ENCODE assay signal across 6 cellular contexts in the genomic region with DNA sequence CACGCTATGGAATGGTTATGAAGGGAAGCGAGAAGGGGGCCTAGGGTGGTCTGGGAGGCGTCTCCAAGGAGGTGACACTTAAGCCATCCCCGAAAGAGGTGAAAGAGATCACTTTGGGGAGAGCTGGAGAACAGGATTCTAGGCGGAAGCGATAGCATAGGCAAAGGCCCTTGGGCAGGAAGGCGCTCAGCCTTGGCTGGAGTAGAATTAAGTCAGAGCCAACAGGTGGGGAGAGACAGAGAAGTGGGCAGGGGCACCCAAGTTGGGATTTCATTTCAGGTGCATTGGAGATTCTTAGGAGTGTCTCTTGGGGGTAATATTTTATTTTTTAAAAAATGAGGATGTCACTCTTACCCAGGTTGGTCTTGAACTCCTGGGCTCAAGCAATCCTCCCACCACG. TPM values are rescaled to one million over a fixed set of nuclear protein-coding genes. Genes with fewer than 3 reads are reported as not detected.
A peak's percentile ranks its signal among the peaks of the same experiment; 100 is the strongest.
DNase-seq lines count a peak whose midpoint lies in the region; ATAC-seq and TF ChIP-seq lines count a peak whose summit lies in the region.

No MANE protein-coding gene starts in this region.

- no peaks in the 10 kb centered on the region for H3K9me3 ChIP-seq in suprapubic skin

- peaks cover 15% of the 10 kb centered on the region for H3K4me1 Mint-ChIP-seq in activated T-cell treated with anti-CD3 and anti-CD28 coated beads, Interleukin-2, amount 50 U/mL, for 4 hours (ENCODE audit: low read depth)

- H3K9me3 Mint-ChIP-seq in activated T-cell treated with anti-CD3 and anti-CD28 coated beads, Interleukin-2, amount 50 U/mL, for 4 hours, result no peaks in the 10 kb centered on the region

- H3K4me3 ChIP-seq in suprapubic skin, result no peak overlapping the region

- WGBS in suprapubic skin, result 44% methylated on average over 8 of the region's 8 CpGs

- peaks cover 31% of the 10 kb centered on the region for H3K36me3 ChIP-seq in suprapubic skin

- H3K27me3 Mint-ChIP-seq in activated T-cell treated with anti-CD3 and anti-CD28 coated beads, Interleukin-2, amount 50 U/mL, for 4 hours (ENCODE audit: low read depth), result no peaks in the 10 kb centered on the region

- H3K27ac ChIP-seq in epithelial cell of prostate, result peak overlapping the region; percentile 59
- peak overlapping the region; percentile 62 for H3K27ac ChIP-seq in suprapubic skin

- no peak for TF ChIP-seq POLR2A in suprapubic skin (IDR thresholded peaks at IDR 0.05)

- no peak for ATAC-seq in activated T-cell treated with anti-CD3 and anti-CD28 coated beads, Interleukin-2, amount 50 U/mL, for 4 hours

- H3K4me1 ChIP-seq in suprapubic skin, result peaks cover 27% of the 10 kb centered on the region

- H3K4me3 Mint-ChIP-seq in activated T-cell treated with anti-CD3 and anti-CD28 coated beads, Interleukin-2, amount 50 U/mL, for 4 hours, result peak overlapping the region; percentile 29

- H3K36me3 Mint-ChIP-seq in activated T-cell treated with anti-CD3 and anti-CD28 coated beads, Interleukin-2, amount 50 U/mL, for 4 hours (ENCODE audit: insufficient read depth), result peaks cover 14% of the 10 kb centered on the region

- TF ChIP-seq CTCF in suprapubic skin (IDR thresholded peaks at IDR 0.05), result no peak

- H3K27me3 ChIP-seq in suprapubic skin, result peaks cover 20% of the 10 kb centered on the region

- TF ChIP-seq EP300 in suprapubic skin (IDR thresholded peaks at IDR 0.05), result no peak

- no peak for DNase-seq in activated T-cell treated with anti-CD3 and anti-CD28 coated beads, Interleukin-2, amount 50 U/mL, for 4 hours
- DNase-seq in activated T-cell treated with anti-CD3 and anti-CD28 coated beads for 4 hours (no peak), epithelial cell of prostate (ENCODE audit: low read depth, low spot score) (no peak), suprapubic skin (ENCODE audit: low spot score in 2 of 2) (no peak), ecto neural progenitor cell (ENCODE audit: low spot score) (no peak), NCI-H1048 (lab: John Stamatoyannopoulos, UW) (no peak)

RNA-seq across cellular contexts. Expression of gene SNRPD2, which starts 9.6 kb away (rescaled TPM):
- total RNA-seq in activated T-cell treated with anti-CD3 and anti-CD28 coated beads, Interleukin-2, amount 50 U/mL, for 4 hours, result 100 to 1,000 TPM; 903 to 949 (median 911) TPM
- total RNA-seq in suprapubic skin, result 100 to 1,000 TPM in 3 of 4 donors, 10 to 100 TPM in 1; 80.9 to 160 (median 146) TPM

RNA-seq across cellular contexts. Expression of gene QPCTL, which starts 10.3 kb away (rescaled TPM):
- 10 to 100 TPM; 10.3 to 13.2 (median 12.3) TPM for total RNA-seq in activated T-cell treated with anti-CD3 and anti-CD28 coated beads, Interleukin-2, amount 50 U/mL, for 4 hours
- 10 to 100 TPM in 1 of 4 donors, 1 to 10 TPM in 3; 5.9 to 11.4 (median 8.4) TPM for total RNA-seq in suprapubic skin

RNA-seq across cellular contexts. Expression of gene GIPR, which starts 14.1 kb away (rescaled TPM):
- total RNA-seq in activated T-cell treated with anti-CD3 and anti-CD28 coated beads, Interleukin-2, amount 50 U/mL, for 4 hours, result 1 to 10 TPM in 2 of 3 donors, under 1 TPM in 1; 0.66 to 1.4 (median 1.0) TPM
- total RNA-seq in suprapubic skin, result 10 to 100 TPM in 1 of 4 donors, 1 to 10 TPM in 2, under 1 TPM in 1; 0.95 to 11.2 (median 1.6) TPM

RNA-seq across cellular contexts. Expression of gene EML2, which starts 42.9 kb away (rescaled TPM):
- total RNA-seq in activated T-cell treated with anti-CD3 and anti-CD28 coated beads, Interleukin-2, amount 50 U/mL, for 4 hours, result 100 to 1,000 TPM; 136 to 178 (median 150) TPM
- total RNA-seq in suprapubic skin, result 100 to 1,000 TPM in 1 of 4 donors, 10 to 100 TPM in 3; 60.0 to 112 (median 74.8) TPM

RNA-seq across cellular contexts. Expression of gene FBXO46, which starts 48.6 kb away (rescaled TPM):
- 10 to 100 TPM; 29.5 to 33.3 (median 29.8) TPM for total RNA-seq in activated T-cell treated with anti-CD3 and anti-CD28 coated beads, Interleukin-2, amount 50 U/mL, for 4 hours
- 10 to 100 TPM; 13.5 to 24.1 (median 15.7) TPM for total RNA-seq in suprapubic skin

Comparison
In these comparisons a context has a peak if more than half of its experiments do, and no peak if none do; other contexts are left out.
1. RNA of gene SNRPD2, which starts 9.6 kb away (total RNA-seq): 903 to 949 TPM in activated T-cell treated with anti-CD3 and anti-CD28 coated beads, Interleukin-2, amount 50 U/mL, for 4 hours; 80.9 to 160 TPM in suprapubic skin; every median in the first group is over 4 times any median in the second.